In the genomic region with DNA sequence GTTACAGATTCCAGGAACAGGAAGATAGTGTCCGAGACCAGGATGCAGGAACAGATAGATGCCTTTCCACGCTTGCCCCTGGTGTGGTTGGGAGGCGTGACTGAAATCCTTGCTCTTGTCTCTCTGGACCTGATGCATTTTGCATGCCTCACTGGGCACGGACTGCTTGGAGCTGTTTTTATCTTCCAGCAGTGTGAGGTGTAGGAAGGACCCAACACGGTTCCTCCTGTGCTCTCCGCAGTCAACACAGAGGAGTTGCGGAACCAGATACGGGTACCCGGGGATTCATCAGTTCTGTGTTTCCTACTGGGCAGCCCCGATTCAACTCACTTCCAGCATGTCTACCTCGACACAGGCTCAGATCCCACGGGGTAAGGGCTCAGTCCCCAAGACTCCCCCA, we compare ENCODE assay signal across 15 cellular contexts. TPM values are rescaled to one million over a fixed set of nuclear protein-coding genes. Genes with fewer than 3 reads are reported as not detected.
DNase-seq lines count a peak whose midpoint lies in the region; ATAC-seq and TF ChIP-seq lines count a peak whose summit lies in the region.
"Had no signal": no experiment of that assay in that cellular context is flagged by ENCODE, and none has a peak within 500 bp of the region (broad histone marks: within the 10 kb centered on the region; RNA-seq: fewer than 3 reads in every experiment).

No MANE protein-coding gene starts in this region.

- H3K9ac ChIP-seq in trophoblast cell (ENCODE audit: low read length) = no peak overlapping the region

- H2BK12ac ChIP-seq in trophoblast cell (ENCODE audit: low read length) = no peak overlapping the region

- POLR2A ChIA-PET in Caco-2 (lab: Charles Lee) = no interaction called here

- H3K9me3 Mint-ChIP-seq in Caco-2 (ENCODE audit: unreplicated experiment) = no peaks in the 10 kb centered on the region

- TF ChIP-seq CTCF in Caco-2 (IDR thresholded peaks at IDR 0.05; ENCODE audit: insufficient read depth in 1 of 2, low read depth in 1 of 2, low read length in 1 of 2, severe bottlenecking in 1 of 2, unreplicated experiment in 1 of 2) = no peak

- no peaks in the 10 kb centered on the region for H3K27me3 Mint-ChIP-seq in Caco-2 (ENCODE audit: insufficient read depth, unreplicated experiment)

- ATAC-seq in GM18511 (IDR thresholded peaks at IDR 0.05; ENCODE audit: unreplicated experiment) = no peak
- ATAC-seq: upper lobe of right lung had no signal

- no peak for TF ChIP-seq POLR2A in erythroblast (IDR thresholded peaks at IDR 0.05; ENCODE audit: low read length)

- H3K4me1 ChIP-seq in Caco-2 = peaks cover 69% of the 10 kb centered on the region
- peaks cover 41 to 51% of the 10 kb centered on the region in 2 experiments for H3K4me1 ChIP-seq in trophoblast cell (ENCODE audit: control insufficient read depth in 1 of 2, insufficient read depth in 2 of 2, low read length in 2 of 2)

- H3K9me3 ChIP-seq in Caco-2 (no peaks in the 10 kb centered on the region), trophoblast cell (ENCODE audit: insufficient read depth, low read depth, low read length) (no peaks in the 10 kb centered on the region)
- H3K9me3 ChIP-seq: ascending aorta, SJCRH30, upper lobe of right lung had no signal

- H3K4me3 Mint-ChIP-seq in Caco-2 (ENCODE audit: unreplicated experiment) = no peak overlapping the region

- DNase-seq in Caco-2 (no peak), glomerular visceral epithelial cell (ENCODE audit: extremely low spot score) (peak; percentile 56), trophoblast cell (peak; percentile 89 to 94), dedifferentiated amniotic fluid mesenchymal stem cell (ENCODE audit: extremely low spot score) (no peak), head of caudate nucleus (no peak), erythroblast (lab: John Stamatoyannopoulos, UW) (no peak)
- DNase-seq: activated CD4-positive, alpha-beta T cell treated with anti-CD3 and anti-CD28 coated beads, Interleukin-2, amount 50 U/mL, for 4 hours; GOT3; NCI-H2029; SJCRH30; stimulated activated CD4-positive, alpha-beta T cell treated with anti-CD3 and anti-CD28 coated beads, Interleukin-4, amount 100 ng/mL, for 24 hours; upper lobe of right lung had no signal

- H3K23ac ChIP-seq in trophoblast cell (ENCODE audit: low read length) = no peak overlapping the region

- H4K91ac ChIP-seq in trophoblast cell (ENCODE audit: low read depth, low read length) = no peak overlapping the region

- CTCF ChIA-PET in Caco-2 (lab: Charles Lee) = no interaction called here

- H3K36me3 ChIP-seq in Caco-2 (ENCODE audit: control insufficient read depth, insufficient read depth, low read length) (peaks cover 2% of the 10 kb centered on the region; the same call in 1 of the 2 replicates), trophoblast cell (ENCODE audit: control insufficient read depth in 1 of 2, insufficient read depth in 2 of 2, low read length in 2 of 2) (no peaks in the 10 kb centered on the region)
- H3K36me3 ChIP-seq: ascending aorta, upper lobe of right lung had no signal

- no peak overlapping the region for H4K8ac ChIP-seq in trophoblast cell (ENCODE audit: low read depth, low read length)

- H3K4me3 ChIP-seq in Caco-2 (ENCODE audit: low read depth, low read length) = no peak overlapping the region
- H3K4me3 ChIP-seq in trophoblast cell (ENCODE audit: low read depth, low read length) = no peak overlapping the region
- H3K4me3 ChIP-seq: ascending aorta, SJCRH30, upper lobe of right lung had no signal

- H3K79me2 ChIP-seq in trophoblast cell (ENCODE audit: control insufficient read depth, insufficient read depth, low read length, poor library complexity) = peaks cover 36% of the 10 kb centered on the region

- no peak overlapping the region for H3K4me2 ChIP-seq in trophoblast cell (ENCODE audit: low read length)

- H4K12ac ChIP-seq in trophoblast cell (ENCODE audit: low read depth, low read length) = no peak overlapping the region

- peak overlapping the region; percentile 39 for H2AK5ac ChIP-seq in trophoblast cell (ENCODE audit: low read length)

- no TSS peak for BruUV-seq in Caco-2 (replicated peaks; lab: Mats Ljungman, UMichigan)

- H3K79me1 ChIP-seq in trophoblast cell (ENCODE audit: low read length) = peaks cover 4% of the 10 kb centered on the region

- peaks cover 43% of the 10 kb centered on the region for H3K36me3 Mint-ChIP-seq in Caco-2 (ENCODE audit: insufficient read depth, unreplicated experiment)

- H3K4me1 Mint-ChIP-seq in Caco-2 (ENCODE audit: low read depth, unreplicated experiment) = peaks cover 16% of the 10 kb centered on the region

- no peak overlapping the region for H2AFZ ChIP-seq in trophoblast cell (ENCODE audit: insufficient read depth, low read length, poor library complexity)

- H3K4ac ChIP-seq in trophoblast cell (ENCODE audit: low read depth, low read length) = peak overlapping the region; percentile 30

- H2BK5ac ChIP-seq in trophoblast cell (ENCODE audit: low read depth, low read length, poor library complexity) = no peak overlapping the region

- H3K27me3 ChIP-seq in Caco-2 (replicated peaks; ENCODE audit: control insufficient read depth, insufficient read depth, low read length) = no peaks in the 10 kb centered on the region
- H3K27me3 ChIP-seq in trophoblast cell (ENCODE audit: insufficient read depth, low read length) = no peaks in the 10 kb centered on the region
- H3K27me3 ChIP-seq: ascending aorta, SJCRH30, upper lobe of right lung had no signal

- intact Hi-C loops in Caco-2 (cut with micrococcal nuclease; ENCODE audit: unreplicated experiment) = no loop called here
- intact Hi-C loops in head of caudate nucleus (cut with DNase I) = no loop called here

- H3K18ac ChIP-seq in trophoblast cell (ENCODE audit: low read length) = peak overlapping the region; percentile 29

- H3K14ac ChIP-seq in trophoblast cell (ENCODE audit: low read length) = no peak overlapping the region

- no peak overlapping the region for H2BK120ac ChIP-seq in trophoblast cell (ENCODE audit: insufficient read depth, low read length, poor library complexity)

- peak overlapping the region; percentile 20 for H3K27ac ChIP-seq in trophoblast cell (ENCODE audit: low read depth, low read length)
- H3K27ac ChIP-seq: SJCRH30 had no signal

- peak overlapping the region; percentile 92 for H3K27ac Mint-ChIP-seq in Caco-2 (ENCODE audit: unreplicated experiment)

- no CpG with 5 or more reads among the region's 12 CpGs for WGBS in trophoblast cell (ENCODE audit: extremely low coverage, insufficient coverage, insufficient read length)

TF ChIP-seq in PFSK-1, 5 proteins besides CTCF, POLR2A, EP300 and RAD21:
- TF ChIP-seq FOXP2 (optimal IDR thresholded peaks at IDR 0.05; ENCODE audit: borderline replicate concordance, extremely low read depth, extremely low read length, insufficient read depth) (no peak), TAF1 (IDR thresholded peaks at IDR 0.05; ENCODE audit: borderline replicate concordance, insufficient read depth, low read length) (0 out of 2 replicates have a peak, but pooled peaks have one; percentile 44), SIN3A (IDR thresholded peaks at IDR 0.05; ENCODE audit: borderline replicate concordance, insufficient read depth, low read length) (peak; percentile 75; the same call in 1 of the 2 replicates)
- TF ChIP-seq, protein P1, sequence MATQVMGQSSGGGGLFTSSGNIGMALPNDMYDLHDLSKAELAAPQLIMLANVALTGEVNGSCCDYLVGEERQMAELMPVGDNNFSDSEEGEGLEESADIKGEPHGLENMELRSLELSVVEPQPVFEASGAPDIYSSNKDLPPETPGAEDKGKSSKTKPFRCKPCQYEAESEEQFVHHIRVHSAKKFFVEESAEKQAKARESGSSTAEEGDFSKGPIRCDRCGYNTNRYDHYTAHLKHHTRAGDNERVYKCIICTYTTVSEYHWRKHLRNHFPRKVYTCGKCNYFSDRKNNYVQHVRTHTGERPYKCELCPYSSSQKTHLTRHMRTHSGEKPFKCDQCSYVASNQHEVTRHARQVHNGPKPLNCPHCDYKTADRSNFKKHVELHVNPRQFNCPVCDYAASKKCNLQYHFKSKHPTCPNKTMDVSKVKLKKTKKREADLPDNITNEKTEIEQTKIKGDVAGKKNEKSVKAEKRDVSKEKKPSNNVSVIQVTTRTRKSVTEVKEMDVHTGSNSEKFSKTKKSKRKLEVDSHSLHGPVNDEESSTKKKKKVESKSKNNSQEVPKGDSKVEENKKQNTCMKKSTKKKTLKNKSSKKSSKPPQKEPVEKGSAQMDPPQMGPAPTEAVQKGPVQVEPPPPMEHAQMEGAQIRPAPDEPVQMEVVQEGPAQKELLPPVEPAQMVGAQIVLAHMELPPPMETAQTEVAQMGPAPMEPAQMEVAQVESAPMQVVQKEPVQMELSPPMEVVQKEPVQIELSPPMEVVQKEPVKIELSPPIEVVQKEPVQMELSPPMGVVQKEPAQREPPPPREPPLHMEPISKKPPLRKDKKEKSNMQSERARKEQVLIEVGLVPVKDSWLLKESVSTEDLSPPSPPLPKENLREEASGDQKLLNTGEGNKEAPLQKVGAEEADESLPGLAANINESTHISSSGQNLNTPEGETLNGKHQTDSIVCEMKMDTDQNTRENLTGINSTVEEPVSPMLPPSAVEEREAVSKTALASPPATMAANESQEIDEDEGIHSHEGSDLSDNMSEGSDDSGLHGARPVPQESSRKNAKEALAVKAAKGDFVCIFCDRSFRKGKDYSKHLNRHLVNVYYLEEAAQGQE (IDR thresholded peaks at IDR 0.05; ENCODE audit: insufficient read depth in 1 of 2, low read depth in 2 of 2, low read length in 2 of 2) = no peak
TF ChIP-seq in PFSK-1: peak in this region for 2.

RNA-seq across cellular contexts. Expression of gene DOT1L, which starts 6.5 kb away (rescaled TPM):
- total RNA-seq in Caco-2 (2022) = 51.8 and 55.6 TPM in 2 replicates
- polyA plus RNA-seq in PFSK-1 (2012; ENCODE audit: insufficient read length, low read depth) = 52.0 TPM
- 18.1 and 18.3 TPM in 2 replicates for polyA plus RNA-seq in trophoblast cell (2013)

RNA-seq across cellular contexts. Expression of gene AP3D1, which starts 18.9 kb away (rescaled TPM):
- 150 and 151 TPM in 2 replicates for total RNA-seq in Caco-2 (2022)
- polyA plus RNA-seq in PFSK-1 (2012; ENCODE audit: insufficient read length, low read depth) = 225 TPM
- 96.9 and 101 TPM in 2 replicates for polyA plus RNA-seq in trophoblast cell (2013)

Comparison
In these comparisons a context has a peak if more than half of its experiments do, and no peak if none do; other contexts are left out.
1. DNase-seq: peak in glomerular visceral epithelial cell (single experiment) and trophoblast cell (2 of 2); none in Caco-2 (0 of 2), dedifferentiated amniotic fluid mesenchymal stem cell (single experiment), head of caudate nucleus (0 of 42) and erythroblast (0 of 2).